15 cellular contexts compared by ENCODE assay signal in genomic region chr6:53496100-53496499, GRCh38. TPM values are rescaled to one million over a fixed set of nuclear protein-coding genes. Genes with fewer than 3 reads are reported as not detected.
DNase-seq lines count a peak whose midpoint lies in the region; ATAC-seq, FAIRE-seq and TF ChIP-seq lines count a peak whose summit lies in the region.
"Had no signal": no experiment of that assay in that cellular context is flagged by ENCODE, and none has a peak within 500 bp of the region (broad histone marks: within the 10 kb centered on the region; RNA-seq: fewer than 3 reads in every experiment).

No MANE protein-coding gene starts in this region.

- H3K27ac ChIP-seq in HEK293 (ENCODE audit: extremely low read depth, low read depth, low read length) = 0 out of 2 replicates have a peak overlapping the region, but pooled peaks have one; percentile 21
- no peak overlapping the region for H3K27ac ChIP-seq in astrocyte (ENCODE audit: low read depth, low read length)
- H3K27ac ChIP-seq in gastroesophageal sphincter = peak overlapping the region; percentile 50 to 69 (median 64)

- H3K4me2 ChIP-seq in astrocyte (ENCODE audit: low read length) = peak overlapping the region; percentile 54

- CTCF ChIA-PET in HEK293 (lab: Yijun Ruan, JAX) = interaction anchor here (0.7 to 8.7 kb wide), 17 partner anchors 8 to 464 kb away, joined by 3 to 270 read pairs (median 5); no protein-coding TSS in a partner anchor

- H3K27me3 ChIP-seq in astrocyte (ENCODE audit: insufficient read depth, low read length) = no peaks in the 10 kb centered on the region
- H3K27me3 ChIP-seq in gastroesophageal sphincter = no peaks in the 10 kb centered on the region

- H3K36me3 Mint-ChIP-seq in astrocyte (ENCODE audit: low read depth, unreplicated experiment) = peaks cover 10% of the 10 kb centered on the region
- H3K36me3 Mint-ChIP-seq in stimulated activated effector memory CD8-positive, alpha-beta T cell treated with anti-CD3 and anti-CD28 coated beads, Interleukin-12 subunit alpha, Interleukin-12 subunit beta, amount 100 ng/mL, for 72 hours = peaks cover 30% of the 10 kb centered on the region

- H3K9me3 ChIP-seq in HEK293 (ENCODE audit: control insufficient read depth, insufficient read depth, low read depth, low read length) (no peaks in the 10 kb centered on the region), astrocyte (ENCODE audit: insufficient read depth, low read depth, low read length) (no peaks in the 10 kb centered on the region), gastroesophageal sphincter (no peaks in the 10 kb centered on the region)
- H3K9me3 ChIP-seq: HAP-1 had no signal

- TF ChIP-seq POLR2A in gastroesophageal sphincter (IDR thresholded peaks at IDR 0.05) = no peak

- H3K4me1 ChIP-seq in HEK293 (ENCODE audit: control insufficient read depth, insufficient read depth, low read length) (peaks cover 2% of the 10 kb centered on the region; the same call in 1 of the 2 replicates), astrocyte (ENCODE audit: insufficient read depth, low read length) (peaks cover 29% of the 10 kb centered on the region), gastroesophageal sphincter (peaks cover 11 to 47% (median 16%) of the 10 kb centered on the region in 3 donors)
- H3K4me1 ChIP-seq: HAP-1 had no signal

- H3K27me3 Mint-ChIP-seq in astrocyte (ENCODE audit: low read depth, unreplicated experiment) = peaks cover 3% of the 10 kb centered on the region
- H3K27me3 Mint-ChIP-seq: B cell had no signal

- TF ChIP-seq EP300 in gastroesophageal sphincter (IDR thresholded peaks at IDR 0.05) = no peak

- H3K4me3 Mint-ChIP-seq in astrocyte (ENCODE audit: unreplicated experiment) = no peak overlapping the region
- H3K4me3 Mint-ChIP-seq in stimulated activated effector memory CD8-positive, alpha-beta T cell treated with anti-CD3 and anti-CD28 coated beads, Interleukin-12 subunit alpha, Interleukin-12 subunit beta, amount 100 ng/mL, for 72 hours = no peak overlapping the region
- H3K4me3 Mint-ChIP-seq: B cell; CD4-positive, CD25-positive, alpha-beta regulatory T cell had no signal

- DNase-seq in astrocyte (ENCODE audit: low read depth) = no peak
- DNase-seq in stimulated activated effector memory CD8-positive, alpha-beta T cell treated with anti-CD3 and anti-CD28 coated beads, Interleukin-12 subunit alpha, Interleukin-12 subunit beta, amount 100 ng/mL, for 72 hours (ENCODE audit: low spot score in 2 of 2) = no peak
- DNase-seq in DMS114 treated with DMSO at 0.1 percent for 48 hours (lab: John Stamatoyannopoulos, UW; ENCODE audit: unreplicated experiment) = no peak
- DNase-seq: CD4-positive, CD25-positive, alpha-beta regulatory T cell; DMS79; KG1; NCI-H1436; NCI-H2029; NCI-H774 had no signal

- POLR2A ChIA-PET in HEK293 (lab: Yijun Ruan, JAX) = interaction anchor here (1.4 to 1.9 kb wide), 2 partner anchors 49 to 156 kb away, joined by 3 to 9 read pairs; partner anchors contain the start of gene GCLC

- H3K36me3 ChIP-seq in HEK293 (ENCODE audit: control insufficient read depth in 2 of 2, insufficient read depth in 1 of 2, low read length in 2 of 2) (peaks cover 15 to 38% of the 10 kb centered on the region in 2 experiments; a peak in 2 of 3 replicates), astrocyte (ENCODE audit: insufficient read depth, low read length) (peaks cover 4% of the 10 kb centered on the region), gastroesophageal sphincter (peaks cover 5 to 32% of the 10 kb centered on the region in 2 donors)

- no peaks in the 10 kb centered on the region for H4K20me1 ChIP-seq in astrocyte (ENCODE audit: insufficient read depth, low read length)

- H3K4me3 ChIP-seq in HEK293 (ENCODE audit: low read depth, low read length) (no peak overlapping the region), astrocyte (ENCODE audit: insufficient read depth, low read depth, low read length) (no peak overlapping the region), gastroesophageal sphincter (no peak overlapping the region)
- H3K4me3 ChIP-seq: HAP-1 had no signal

- no peaks in the 10 kb centered on the region for H3K79me2 ChIP-seq in astrocyte (ENCODE audit: insufficient read depth, low read length)

- TF ChIP-seq CTCF in HEK293 (tag by site-specific recombination; IDR thresholded peaks at IDR 0.05) = no peak
- TF ChIP-seq CTCF in astrocyte (IDR thresholded peaks at IDR 0.05; ENCODE audit: insufficient read depth, low read depth, low read length) = no peak
- TF ChIP-seq CTCF in gastroesophageal sphincter (IDR thresholded peaks at IDR 0.05) = no peak

- no peak for FAIRE-seq in astrocyte (lab: Jason Lieb, UNC)

- H3K27ac Mint-ChIP-seq in astrocyte (ENCODE audit: unreplicated experiment) = peak overlapping the region; percentile 89
- peak overlapping the region; percentile 73 for H3K27ac Mint-ChIP-seq in stimulated activated effector memory CD8-positive, alpha-beta T cell treated with anti-CD3 and anti-CD28 coated beads, Interleukin-12 subunit alpha, Interleukin-12 subunit beta, amount 100 ng/mL, for 72 hours
- H3K27ac Mint-ChIP-seq: B cell; CD4-positive, CD25-positive, alpha-beta regulatory T cell had no signal

- H3K9ac ChIP-seq in astrocyte (ENCODE audit: low read length) = peak overlapping the region; percentile 23

- H2AFZ ChIP-seq in astrocyte (ENCODE audit: low read depth, low read length) = no peak overlapping the region

- H3K9me3 Mint-ChIP-seq in astrocyte (ENCODE audit: unreplicated experiment) = no peaks in the 10 kb centered on the region
- H3K9me3 Mint-ChIP-seq in stimulated activated effector memory CD8-positive, alpha-beta T cell treated with anti-CD3 and anti-CD28 coated beads, Interleukin-12 subunit alpha, Interleukin-12 subunit beta, amount 100 ng/mL, for 72 hours = no peaks in the 10 kb centered on the region

- WGBS in gastroesophageal sphincter (ENCODE audit: low coverage in 1 of 2), 2 donors = 67% methylated on average over 1 of the region's 1 CpG; no CpG with 5 or more reads in 1 of the 2 donors

- ATAC-seq in gastroesophageal sphincter = no peak
- no peak for ATAC-seq in stimulated activated effector memory CD8-positive, alpha-beta T cell treated with anti-CD3 and anti-CD28 coated beads, Interleukin-12 subunit alpha, Interleukin-12 subunit beta, amount 100 ng/mL, for 72 hours
- no peak for ATAC-seq in GM21526 (IDR thresholded peaks at IDR 0.05; ENCODE audit: low FRiP score, unreplicated experiment)
- no peak for ATAC-seq in HG03095 (IDR thresholded peaks at IDR 0.05; ENCODE audit: unreplicated experiment)

- peaks cover 41% of the 10 kb centered on the region for H3K4me1 Mint-ChIP-seq in astrocyte (ENCODE audit: low read depth, unreplicated experiment)
- H3K4me1 Mint-ChIP-seq in stimulated activated effector memory CD8-positive, alpha-beta T cell treated with anti-CD3 and anti-CD28 coated beads, Interleukin-12 subunit alpha, Interleukin-12 subunit beta, amount 100 ng/mL, for 72 hours = peaks cover 16% of the 10 kb centered on the region
- H3K4me1 Mint-ChIP-seq: B cell had no signal

TF ChIP-seq in HEK293, 187 proteins besides CTCF, POLR2A, EP300 and RAD21:
- TF ChIP-seq KLF8 (tag by site-specific recombination; IDR thresholded peaks at IDR 0.05) = no peak
- no peak for TF ChIP-seq ZFHX2 (tag by site-specific recombination; conservative IDR thresholded peaks at IDR 0.05)
- no peak for TF ChIP-seq ZNF133 (tag by site-specific recombination; IDR thresholded peaks at IDR 0.05)
- TF ChIP-seq ZBTB48 (tag by site-specific recombination; IDR thresholded peaks at IDR 0.05) = no peak
- TF ChIP-seq ZNF558 (tag by site-specific recombination; IDR thresholded peaks at IDR 0.05) = no peak
- no peak for TF ChIP-seq KLF1 (tag by site-specific recombination; IDR thresholded peaks at IDR 0.05)
- TF ChIP-seq ZNF549 (tag by site-specific recombination; IDR thresholded peaks at IDR 0.05) = no peak
TF ChIP-seq in HEK293: peak in this region for 0.

RNA-seq across cellular contexts. Expression of gene GCLC, which starts 48.8 kb away (rescaled TPM):
- total RNA-seq in astrocyte (26.9 and 31.6 TPM in 2 replicates), gastroesophageal sphincter (10 to 100 TPM; 63.5 to 84.3 (median 71.7) TPM)
